8 cellular contexts compared by ENCODE assay signal in the genomic region with DNA sequence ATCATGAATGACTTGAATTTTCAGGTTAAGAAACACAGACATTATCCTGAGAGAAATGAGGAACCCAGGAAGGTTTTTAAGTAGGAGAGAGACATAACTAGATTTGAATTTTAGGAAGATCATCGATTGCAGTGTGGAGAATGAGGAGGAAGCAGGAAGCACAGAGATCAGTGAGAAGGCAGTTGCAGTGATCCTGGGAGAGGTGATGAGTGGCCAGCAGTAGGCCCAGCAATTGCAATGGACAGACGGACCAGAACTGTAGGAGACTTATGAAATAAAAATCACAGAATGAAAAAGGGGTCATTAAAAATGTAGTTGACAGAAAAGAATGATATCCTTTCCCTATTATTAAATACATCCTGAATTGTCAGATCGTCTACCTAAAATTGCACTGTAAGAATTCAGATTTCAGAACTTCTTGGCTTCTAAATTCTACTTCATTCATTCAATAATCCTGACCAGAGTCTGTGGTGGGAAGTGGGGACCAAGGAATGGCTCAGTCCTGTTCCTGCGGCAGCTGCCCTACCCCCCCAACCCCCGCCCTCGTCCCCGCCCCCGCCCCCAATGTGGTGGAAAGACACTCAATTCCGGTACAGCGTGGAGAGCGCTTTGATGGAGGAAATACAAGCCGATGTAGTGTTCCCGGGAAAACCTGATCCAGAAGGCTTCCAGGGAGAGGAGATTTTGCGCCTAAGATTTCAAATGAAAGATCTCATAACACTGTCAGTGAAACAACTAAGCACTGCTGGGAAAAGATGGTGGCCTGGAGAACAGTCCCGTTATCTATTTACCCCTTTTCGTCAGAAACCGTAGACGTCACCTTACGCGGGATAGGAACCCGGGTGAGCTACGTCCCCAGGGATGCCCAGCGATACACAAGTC. TPM values are rescaled to one million over a fixed set of nuclear protein-coding genes. Genes with fewer than 3 reads are reported as not detected.
DNase-seq lines count a peak whose midpoint lies in the region; ATAC-seq lines count a peak whose summit lies in the region.

No MANE protein-coding gene starts in this region.

- H3K4me1 ChIP-seq in iPS-20b (ENCODE audit: insufficient read depth, low read length): peaks cover 12% of the 10 kb centered on the region
- peaks cover 7% of the 10 kb centered on the region for H3K4me1 ChIP-seq in stomach smooth muscle (ENCODE audit: control insufficient read depth, insufficient read depth, low read length)
- no peaks in the 10 kb centered on the region for H3K4me1 ChIP-seq in HAP-1

- H3K4me3 ChIP-seq in iPS-20b (ENCODE audit: low read length): peak overlapping the region; percentile 91
- H3K4me3 ChIP-seq in stomach smooth muscle (ENCODE audit: low read length in 2 of 2): peak overlapping the region; percentile 92 to 99
- no peak overlapping the region for H3K4me3 ChIP-seq in HAP-1

- H3K27me3 Mint-ChIP-seq in activated T-cell treated with anti-CD3 and anti-CD28 coated beads, Interleukin-2, amount 50 U/mL, for 24 hours: no peaks in the 10 kb centered on the region
- no peaks in the 10 kb centered on the region for H3K27me3 Mint-ChIP-seq in activated naive CD8-positive, alpha-beta T cell treated with anti-CD3 and anti-CD28 coated beads, Interleukin-2, amount 10 ng/mL, durations not matched to agents 7 days and 5 days

- H3K27ac ChIP-seq in iPS-20b (ENCODE audit: low read length) (peak overlapping the region; percentile 68), stomach smooth muscle (ENCODE audit: low read length) (peak overlapping the region; percentile 89)

- H3K4me1 Mint-ChIP-seq in activated T-cell treated with anti-CD3 and anti-CD28 coated beads, Interleukin-2, amount 50 U/mL, for 24 hours (ENCODE audit: low read depth): peaks cover 34% of the 10 kb centered on the region
- peaks cover 36% of the 10 kb centered on the region for H3K4me1 Mint-ChIP-seq in activated naive CD8-positive, alpha-beta T cell treated with anti-CD3 and anti-CD28 coated beads, Interleukin-2, amount 10 ng/mL, durations not matched to agents 7 days and 5 days

- no peak for ATAC-seq in activated naive CD8-positive, alpha-beta T cell treated with anti-CD3 and anti-CD28 coated beads, Interleukin-2, amount 10 ng/mL, durations not matched to agents 7 days and 5 days (ENCODE audit: low read depth)

- POLR2A ChIA-PET in activated naive CD8-positive, alpha-beta T cell treated with anti-CD3 and anti-CD28 coated beads, Interleukin-2, amount 10 ng/mL, durations not matched to agents 7 days and 5 days (lab: Charles Lee): interaction anchor here (1.0 to 3.6 kb wide), 14 partner anchors 8 to 156 kb away, joined by 3 to 19 read pairs (median 6); a partner anchor contains a TSS

- H3K9me3 Mint-ChIP-seq in activated T-cell treated with anti-CD3 and anti-CD28 coated beads, Interleukin-2, amount 50 U/mL, for 24 hours: no peaks in the 10 kb centered on the region
- no peaks in the 10 kb centered on the region for H3K9me3 Mint-ChIP-seq in activated naive CD8-positive, alpha-beta T cell treated with anti-CD3 and anti-CD28 coated beads, Interleukin-2, amount 10 ng/mL, durations not matched to agents 7 days and 5 days

- no peak for DNase-seq in activated T-cell treated with anti-CD3 and anti-CD28 coated beads, Interleukin-2, amount 50 U/mL, for 24 hours
- no peak for DNase-seq in activated T-cell treated with anti-CD3 and anti-CD28 coated beads, Interleukin-2, amount 50 U/mL, for 1 hour
- DNase-seq in activated naive CD8-positive, alpha-beta T cell treated with anti-CD3 and anti-CD28 coated beads, Interleukin-2, amount 10 ng/mL, durations not matched to agents 7 days and 5 days: no peak
- DNase-seq in HAP-1 (ENCODE audit: low spot score in 2 of 2): no peak
- no peak for DNase-seq in NCI-H1436 treated with DMSO at 0.1 percent for 48 hours (lab: John Stamatoyannopoulos, UW)
- DNase-seq in islet precursor cell: no peak

- peaks cover 35% of the 10 kb centered on the region for H3K36me3 ChIP-seq in iPS-20b (ENCODE audit: insufficient read depth, low read depth, low read length)
- peaks cover 14 to 16% of the 10 kb centered on the region in 2 donors for H3K36me3 ChIP-seq in stomach smooth muscle (ENCODE audit: control insufficient read depth in 2 of 2, insufficient read depth in 2 of 2, low read length in 2 of 2)
- H3K36me3 ChIP-seq in HAP-1 (replicated peaks): peaks cover 35% of the 10 kb centered on the region

- H3K4me3 Mint-ChIP-seq in activated T-cell treated with anti-CD3 and anti-CD28 coated beads, Interleukin-2, amount 50 U/mL, for 24 hours: peak overlapping the region; percentile 87
- H3K4me3 Mint-ChIP-seq in activated naive CD8-positive, alpha-beta T cell treated with anti-CD3 and anti-CD28 coated beads, Interleukin-2, amount 10 ng/mL, durations not matched to agents 7 days and 5 days: peak overlapping the region; percentile 83

- in situ Hi-C loops in HAP-1 (cut with MboI; ENCODE audit: low sequenced_read_pairs): no loop called here

- H3K27me3 ChIP-seq in iPS-20b (ENCODE audit: insufficient read depth, low read length) (no peaks in the 10 kb centered on the region), stomach smooth muscle (ENCODE audit: control insufficient read depth in 1 of 2, insufficient read depth in 2 of 2, low read length in 2 of 2) (no peaks in the 10 kb centered on the region), HAP-1 (ENCODE audit: low read depth) (no peaks in the 10 kb centered on the region)

- peak overlapping the region; percentile 97 for H3K27ac Mint-ChIP-seq in activated T-cell treated with anti-CD3 and anti-CD28 coated beads, Interleukin-2, amount 50 U/mL, for 24 hours
- peak overlapping the region; percentile 87 for H3K27ac Mint-ChIP-seq in activated naive CD8-positive, alpha-beta T cell treated with anti-CD3 and anti-CD28 coated beads, Interleukin-2, amount 10 ng/mL, durations not matched to agents 7 days and 5 days

- H3K9ac ChIP-seq in iPS-20b (ENCODE audit: low read depth, low read length) (peak overlapping the region; percentile 83; the same call in 1 of the 2 replicates), stomach smooth muscle (ENCODE audit: low read length in 2 of 2) (peak overlapping the region; percentile 87 to 94)

- peaks cover 46% of the 10 kb centered on the region for H3K36me3 Mint-ChIP-seq in activated T-cell treated with anti-CD3 and anti-CD28 coated beads, Interleukin-2, amount 50 U/mL, for 24 hours (ENCODE audit: low read depth)
- H3K36me3 Mint-ChIP-seq in activated naive CD8-positive, alpha-beta T cell treated with anti-CD3 and anti-CD28 coated beads, Interleukin-2, amount 10 ng/mL, durations not matched to agents 7 days and 5 days: peaks cover 28% of the 10 kb centered on the region

- H3K9me3 ChIP-seq in iPS-20b (ENCODE audit: insufficient read depth, low read depth, low read length) (no peaks in the 10 kb centered on the region), stomach smooth muscle (ENCODE audit: control insufficient read depth in 2 of 2, low read length in 2 of 2) (no peaks in the 10 kb centered on the region), HAP-1 (no peaks in the 10 kb centered on the region)

RNA-seq across cellular contexts. Expression of a gene that starts 35.1 kb away (rescaled TPM):
- 10 to 100 TPM; 80.8 to 82.3 TPM for total RNA-seq in activated naive CD8-positive, alpha-beta T cell treated with anti-CD3 and anti-CD28 coated beads, Interleukin-2, amount 10 ng/mL, durations not matched to agents 7 days and 5 days
